ENCODE assay signal across 1 cellular context in genomic region chr11:126279191-126279590, GRCh38.
TF ChIP-seq lines count a peak whose summit lies in the region.

No MANE protein-coding gene starts in this region.

TF ChIP-seq in HEK293, 187 proteins besides CTCF, POLR2A, EP300 and RAD21 (continued from another document):
- no peak for TF ChIP-seq ZNF416 (tag by site-specific recombination; IDR thresholded peaks at IDR 0.05)
